In genomic region chr17:58521680-58522079, GRCh38 we compare ENCODE assay signal across 2 cellular contexts.
TF ChIP-seq lines count a peak whose summit lies in the region.

No MANE protein-coding gene starts in this region.

TF ChIP-seq in HepG2, 621 proteins besides CTCF, POLR2A, EP300 and RAD21:
- TF ChIP-seq FOXK2 (IDR thresholded peaks at IDR 0.05) (no peak), ZNF274 (CRISPR knock-in tag; IDR thresholded peaks at IDR 0.05) (0 out of 2 replicates have a peak, but pooled peaks have one; percentile 39), PLRG1 (conservative IDR thresholded peaks at IDR 0.05) (no peak), ATF7-NPFF (CRISPR knock-in tag; IDR thresholded peaks at IDR 0.05; ENCODE audit: low read depth) (no peak), ZNF547 (CRISPR knock-in tag; IDR thresholded peaks at IDR 0.05) (0 out of 2 replicates have a peak, but pooled peaks have one; percentile 28), ZNF839 (CRISPR knock-in tag; IDR thresholded peaks at IDR 0.05; ENCODE audit: borderline replicate concordance) (0 out of 2 replicates have a peak, but pooled peaks have one; percentile 39), ATRX (CRISPR knock-in tag; IDR thresholded peaks at IDR 0.05; ENCODE audit: borderline replicate concordance) (no peak)
- TF ChIP-seq, protein P1, sequence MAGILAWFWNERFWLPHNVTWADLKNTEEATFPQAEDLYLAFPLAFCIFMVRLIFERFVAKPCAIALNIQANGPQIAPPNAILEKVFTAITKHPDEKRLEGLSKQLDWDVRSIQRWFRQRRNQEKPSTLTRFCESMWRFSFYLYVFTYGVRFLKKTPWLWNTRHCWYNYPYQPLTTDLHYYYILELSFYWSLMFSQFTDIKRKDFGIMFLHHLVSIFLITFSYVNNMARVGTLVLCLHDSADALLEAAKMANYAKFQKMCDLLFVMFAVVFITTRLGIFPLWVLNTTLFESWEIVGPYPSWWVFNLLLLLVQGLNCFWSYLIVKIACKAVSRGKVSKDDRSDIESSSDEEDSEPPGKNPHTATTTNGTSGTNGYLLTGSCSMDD (CRISPR knock-in tag; IDR thresholded peaks at IDR 0.05) = no peak
- TF ChIP-seq, protein P2, sequence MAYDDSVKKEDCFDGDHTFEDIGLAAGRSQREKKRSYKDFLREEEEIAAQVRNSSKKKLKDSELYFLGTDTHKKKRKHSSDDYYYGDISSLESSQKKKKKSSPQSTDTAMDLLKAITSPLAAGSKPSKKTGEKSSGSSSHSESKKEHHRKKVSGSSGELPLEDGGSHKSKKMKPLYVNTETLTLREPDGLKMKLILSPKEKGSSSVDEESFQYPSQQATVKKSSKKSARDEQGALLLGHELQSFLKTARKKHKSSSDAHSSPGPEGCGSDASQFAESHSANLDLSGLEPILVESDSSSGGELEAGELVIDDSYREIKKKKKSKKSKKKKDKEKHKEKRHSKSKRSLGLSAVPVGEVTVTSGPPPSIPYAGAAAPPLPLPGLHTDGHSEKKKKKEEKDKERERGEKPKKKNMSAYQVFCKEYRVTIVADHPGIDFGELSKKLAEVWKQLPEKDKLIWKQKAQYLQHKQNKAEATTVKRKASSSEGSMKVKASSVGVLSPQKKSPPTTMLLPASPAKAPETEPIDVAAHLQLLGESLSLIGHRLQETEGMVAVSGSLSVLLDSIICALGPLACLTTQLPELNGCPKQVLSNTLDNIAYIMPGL (CRISPR knock-in tag; IDR thresholded peaks at IDR 0.05; ENCODE audit: borderline replicate concordance in 1 of 2, low read depth in 1 of 2) = no peak
- TF ChIP-seq, protein P3, sequence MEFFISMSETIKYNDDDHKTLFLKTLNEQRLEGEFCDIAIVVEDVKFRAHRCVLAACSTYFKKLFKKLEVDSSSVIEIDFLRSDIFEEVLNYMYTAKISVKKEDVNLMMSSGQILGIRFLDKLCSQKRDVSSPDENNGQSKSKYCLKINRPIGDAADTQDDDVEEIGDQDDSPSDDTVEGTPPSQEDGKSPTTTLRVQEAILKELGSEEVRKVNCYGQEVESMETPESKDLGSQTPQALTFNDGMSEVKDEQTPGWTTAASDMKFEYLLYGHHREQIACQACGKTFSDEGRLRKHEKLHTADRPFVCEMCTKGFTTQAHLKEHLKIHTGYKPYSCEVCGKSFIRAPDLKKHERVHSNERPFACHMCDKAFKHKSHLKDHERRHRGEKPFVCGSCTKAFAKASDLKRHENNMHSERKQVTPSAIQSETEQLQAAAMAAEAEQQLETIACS (CRISPR knock-in tag; IDR thresholded peaks at IDR 0.05) = no peak

TF ChIP-seq in K562, 482 proteins besides CTCF, POLR2A, EP300 and RAD21:
- TF ChIP-seq CAMTA2 (CRISPR knock-in tag; conservative IDR thresholded peaks at IDR 0.05) (no peak), ILF3 (IDR thresholded peaks at IDR 0.05; ENCODE audit: borderline replicate concordance) (no peak), ZNF354B (CRISPR knock-in tag; IDR thresholded peaks at IDR 0.05) (no peak), SAFB2 (IDR thresholded peaks at IDR 0.05; ENCODE audit: borderline replicate concordance, low read depth, low read length, severe bottlenecking) (no peak), PTBP1 (IDR thresholded peaks at IDR 0.05; ENCODE audit: low read depth, low read length) (no peak), CREBBP (IDR thresholded peaks at IDR 0.05; ENCODE audit: low read depth, low read length) (no peak), ZSCAN32 (CRISPR knock-in tag; IDR thresholded peaks at IDR 0.05) (no peak), SIN3A (IDR thresholded peaks at IDR 0.05; ENCODE audit: borderline replicate concordance in 2 of 2, control insufficient read depth in 1 of 2, low read depth in 2 of 2, low read length in 2 of 2) (no peak), NCOR1 (IDR thresholded peaks at IDR 0.05) (no peak), HMG20A (CRISPR knock-in tag; conservative IDR thresholded peaks at IDR 0.05) (no peak), KAT8 (IDR thresholded peaks at IDR 0.05; ENCODE audit: low read depth) (no peak), SIRT6 (IDR thresholded peaks at IDR 0.05; ENCODE audit: low read depth, low read length) (no peak), ILK (tag; IDR thresholded peaks at IDR 0.05; ENCODE audit: borderline replicate concordance, low read depth) (no peak), ZNF717 (CRISPR knock-in tag; IDR thresholded peaks at IDR 0.05) (no peak)
